In genomic region chr17:7251330-7252175, GRCh38 we compare ENCODE assay signal across 8 cellular contexts.
DNase-seq lines count a peak whose midpoint lies in the region; ATAC-seq and TF ChIP-seq lines count a peak whose summit lies in the region.

Gene CTDNEP1 (minus strand): TSS chr17:7251734. CDS start chr17:7251296, 438 bp downstream.

- peak within 1 kb of the TSS; percentile 92 for H3K4me3 Mint-ChIP-seq in activated naive CD4-positive, alpha-beta T cell treated with anti-CD3 and anti-CD28 coated beads, Interleukin-2, amount 50 U/mL, for 24 hours

- H3K36me3 Mint-ChIP-seq in activated naive CD4-positive, alpha-beta T cell treated with anti-CD3 and anti-CD28 coated beads, Interleukin-2, amount 50 U/mL, for 24 hours, result peaks cover 7% of the 10 kb centered on the region

- H3K9me3 Mint-ChIP-seq in activated naive CD4-positive, alpha-beta T cell treated with anti-CD3 and anti-CD28 coated beads, Interleukin-2, amount 50 U/mL, for 24 hours, result no peaks in the 10 kb centered on the region

- peak within 1 kb of the TSS; percentile 99 for H3K27ac Mint-ChIP-seq in activated naive CD4-positive, alpha-beta T cell treated with anti-CD3 and anti-CD28 coated beads, Interleukin-2, amount 50 U/mL, for 24 hours

- H3K4me1 Mint-ChIP-seq in activated naive CD4-positive, alpha-beta T cell treated with anti-CD3 and anti-CD28 coated beads, Interleukin-2, amount 50 U/mL, for 24 hours, result peaks cover 41% of the 10 kb centered on the region

- DNase-seq in GM04504 (ENCODE audit: low read depth) (peak; percentile 100), NCI-H1092 (lab: John Stamatoyannopoulos, UW) (peak; percentile 95), globus pallidus (ENCODE audit: low spot score) (peak; percentile 99), non-pigmented ciliary epithelial cell (ENCODE audit: low read depth) (peak; percentile 98), substantia nigra (lab: John Stamatoyannopoulos, UW) (peak; percentile 87 to 99 (median 98))

- peak within 1 kb of the TSS; percentile 100 for H3K27ac ChIP-seq in substantia nigra (ENCODE audit: low read depth, low read length, poor library complexity, severe bottlenecking)

- H3K27me3 Mint-ChIP-seq in activated naive CD4-positive, alpha-beta T cell treated with anti-CD3 and anti-CD28 coated beads, Interleukin-2, amount 50 U/mL, for 24 hours, result no peaks in the 10 kb centered on the region

- ATAC-seq in HG02588 (IDR thresholded peaks at IDR 0.05; ENCODE audit: unreplicated experiment), result peak; percentile 77
- peak; percentile 95 for ATAC-seq in SK-N-SH treated with all-trans-retinoic acid at 6 μM for 48 hours

TF ChIP-seq in SK-N-SH treated with all-trans-retinoic acid at 6 μM for 48 hours, 23 proteins besides CTCF, POLR2A, EP300 and RAD21:
- TF ChIP-seq TSHZ2 (CRISPR knock-in tag; IDR thresholded peaks at IDR 0.05) (no peak), SNAI2 (CRISPR knock-in tag; IDR thresholded peaks at IDR 0.05) (no peak)

Comparison
In these comparisons a context has a peak if more than half of its experiments do, and no peak if none do; other contexts are left out.
1. Peak in every context shown above with its lines: DNase-seq, ATAC-seq and H3K27ac ChIP-seq.